In genomic region chr20:35437599-35437998, GRCh38 we compare ENCODE assay signal across 14 cellular contexts. TPM values are rescaled to one million over a fixed set of nuclear protein-coding genes. Genes with fewer than 3 reads are reported as not detected.
DNase-seq lines count a peak whose midpoint lies in the region; ATAC-seq and TF ChIP-seq lines count a peak whose summit lies in the region.
"Had no signal": no experiment of that assay in that cellular context is flagged by ENCODE, and none has a peak within 500 bp of the region (broad histone marks: within the 10 kb centered on the region; RNA-seq: fewer than 3 reads in every experiment).

No MANE protein-coding gene starts in this region.

- peaks cover 30% of the 10 kb centered on the region for H3K79me2 ChIP-seq in osteoblast (ENCODE audit: insufficient read depth, low read length)

- peak overlapping the region; percentile 78 for H2AFZ ChIP-seq in osteoblast (ENCODE audit: low read length)

- no peaks in the 10 kb centered on the region for H3K27me3 ChIP-seq in cardiac muscle cell
- H3K27me3 ChIP-seq in esophagus squamous epithelium, result peaks cover 0 to 5% (median 0%) of the 10 kb centered on the region in 4 donors
- no peaks in the 10 kb centered on the region for H3K27me3 ChIP-seq in osteoblast (ENCODE audit: insufficient read depth, low read length)
- H3K27me3 ChIP-seq in vagina, result no peaks in the 10 kb centered on the region

- 70% methylated on average over 6 of the region's 8 CpGs; no CpG with 5 or more reads in 1 of the 2 donors for WGBS in esophagus squamous epithelium, 2 donors

- TF ChIP-seq POLR2A in esophagus squamous epithelium (IDR thresholded peaks at IDR 0.05), result no peak
- TF ChIP-seq POLR2A in vagina (IDR thresholded peaks at IDR 0.05), result no peak

- H3K9me3 ChIP-seq in cardiac muscle cell (ENCODE audit: low read depth), result no peaks in the 10 kb centered on the region
- no peaks in the 10 kb centered on the region for H3K9me3 ChIP-seq in esophagus squamous epithelium
- H3K9me3 ChIP-seq in osteoblast (ENCODE audit: low read depth, low read length), result no peaks in the 10 kb centered on the region
- no peaks in the 10 kb centered on the region for H3K9me3 ChIP-seq in vagina

- TF ChIP-seq CTCF in cardiac muscle cell (IDR thresholded peaks at IDR 0.05; ENCODE audit: low read depth, low read length), result no peak
- TF ChIP-seq CTCF in esophagus squamous epithelium (IDR thresholded peaks at IDR 0.05), result no peak
- no peak for TF ChIP-seq CTCF in osteoblast (IDR thresholded peaks at IDR 0.05; ENCODE audit: extremely low read depth, low read depth, low read length)
- TF ChIP-seq CTCF in vagina (IDR thresholded peaks at IDR 0.05), result no peak

- peaks cover 13% of the 10 kb centered on the region for H3K4me1 ChIP-seq in cardiac muscle cell (ENCODE audit: low read depth)
- peaks cover 3 to 21% (median 9%) of the 10 kb centered on the region in 3 donors for H3K4me1 ChIP-seq in esophagus squamous epithelium
- peaks cover 45% of the 10 kb centered on the region for H3K4me1 ChIP-seq in osteoblast (ENCODE audit: insufficient read depth, low read length)
- H3K4me1 ChIP-seq in vagina, result peaks cover 24% of the 10 kb centered on the region

- H3K27ac ChIP-seq in cardiac muscle cell, result peak overlapping the region; percentile 42
- peak overlapping the region in 3 of 4 donors; percentile 12 to 61 (median 17) for H3K27ac ChIP-seq in esophagus squamous epithelium
- H3K27ac ChIP-seq in osteoblast (ENCODE audit: low read depth, low read length), result peak overlapping the region; percentile 73
- peak overlapping the region; percentile 63 for H3K27ac ChIP-seq in vagina

- ATAC-seq in left ventricle myocardium superior, result no peak
- ATAC-seq in GM18873 (IDR thresholded peaks at IDR 0.05; ENCODE audit: low FRiP score, unreplicated experiment), result no peak

- H3K4me2 ChIP-seq in osteoblast (ENCODE audit: insufficient read depth, low read length), result peak overlapping the region; percentile 84

- peaks cover 2% of the 10 kb centered on the region for H4K20me1 ChIP-seq in osteoblast (ENCODE audit: insufficient read depth, low read length)

- DNase-seq in cardiac muscle cell (ENCODE audit: low read depth in 1 of 2, low spot score in 1 of 2) (no peak), left ventricle myocardium superior (no peak), esophagus squamous epithelium (lab: John Stamatoyannopoulos, UW) (no peak), osteoblast (ENCODE audit: insufficient read length, low spot score, missing footprints) (no peak), vagina (ENCODE audit: extremely low spot score in 2 of 2) (no peak), NCI-H2107 treated with DMSO at 0.1 percent for 48 hours (lab: John Stamatoyannopoulos, UW; ENCODE audit: unreplicated experiment) (no peak), NCI-H510A (lab: John Stamatoyannopoulos, UW) (no peak)
- DNase-seq: cerebellar nuclear complex, NCI-H1105, NCI-H446, OCI-M1 had no signal

- no peaks in the 10 kb centered on the region for H3K36me3 ChIP-seq in cardiac muscle cell
- H3K36me3 ChIP-seq in esophagus squamous epithelium, result no peaks in the 10 kb centered on the region
- H3K36me3 ChIP-seq in osteoblast (ENCODE audit: insufficient read depth, low read length), result peaks cover 12% of the 10 kb centered on the region
- no peaks in the 10 kb centered on the region for H3K36me3 ChIP-seq in vagina

- intact Hi-C loops in left ventricle myocardium superior (cut with micrococcal nuclease), result no loop called here
- intact Hi-C loops in esophagus squamous epithelium (cut with DNase I), result loop anchor here (5.0 kb wide), 1 partner anchor 135 kb away; no protein-coding TSS in a partner anchor
- intact Hi-C loops in vagina (cut with DNase I), result no loop called here

- no peak overlapping the region for H3K4me3 ChIP-seq in cardiac muscle cell
- peak overlapping the region in 1 of 4 donors; percentile 38 for H3K4me3 ChIP-seq in esophagus squamous epithelium
- H3K4me3 ChIP-seq in osteoblast (ENCODE audit: insufficient read depth, low read length), result peak overlapping the region; percentile 73
- H3K4me3 ChIP-seq in vagina, result peak overlapping the region in 1 of 2 donors; percentile 24

RNA-seq across cellular contexts. Expression of gene GDF5, which starts 0.4 kb away (rescaled TPM):
- 0.78 and 1.0 TPM in 2 replicates for total RNA-seq in cardiac muscle cell
- 0.91 and 1.2 TPM in 2 replicates for polyA plus RNA-seq in cardiac muscle cell
- total RNA-seq in left ventricle myocardium superior, result 0.12 TPM
- under 1 TPM in 1 of 4 donors, not detected in 3; 0.38 TPM for total RNA-seq in esophagus squamous epithelium
- 37.6 and 48.9 TPM in 2 replicates for total RNA-seq in osteoblast
- 1.7 TPM for total RNA-seq in vagina
- total RNA-seq: activated CD8-positive, alpha-beta memory T cell treated with anti-CD3 and anti-CD28 coated beads for 36 hours had no signal
- polyA plus RNA-seq: IgD-negative memory B cell had no signal

RNA-seq across cellular contexts. Expression of gene CEP250, which starts 17.8 kb away (rescaled TPM):
- total RNA-seq in cardiac muscle cell, result 32.3 and 61.5 TPM in 2 replicates
- 39.1 and 49.1 TPM in 2 replicates for polyA plus RNA-seq in cardiac muscle cell
- total RNA-seq in left ventricle myocardium superior, result 17.7 TPM
- total RNA-seq in esophagus squamous epithelium, result 10 to 100 TPM; 10.6 to 22.7 (median 16.6) TPM
- 23.3 and 23.5 TPM in 2 replicates for total RNA-seq in osteoblast
- 10.1 TPM for total RNA-seq in vagina

RNA-seq across cellular contexts. Expression of gene UQCC1, which starts 25.8 kb away (rescaled TPM):
- 65.6 and 74.4 TPM in 2 replicates for total RNA-seq in cardiac muscle cell
- polyA plus RNA-seq in cardiac muscle cell, result 96.9 and 101 TPM in 2 replicates
- total RNA-seq in left ventricle myocardium superior, result 153 TPM
- total RNA-seq in esophagus squamous epithelium, result 10 to 100 TPM; 13.2 to 28.2 (median 23.0) TPM
- 15.2 and 20.3 TPM in 2 replicates for total RNA-seq in osteoblast
- 33.9 TPM for total RNA-seq in vagina

Comparison
In these comparisons a context has a peak if more than half of its experiments do, and no peak if none do; other contexts are left out.
1. H3K27ac ChIP-seq: peak in every context shown above with its lines; median percentile 73 in osteoblast; 63 in vagina; 42 in cardiac muscle cell; 17 in esophagus squamous epithelium.
2. RNA of gene GDF5, which starts 0.4 kb away (total RNA-seq): 37.6 to 48.9 TPM in osteoblast; 1.7 TPM in vagina (single experiment), 0.78 to 1.0 TPM in cardiac muscle cell, 0.12 TPM in left ventricle myocardium superior (single experiment) and 0.38 TPM in esophagus squamous epithelium; every median in the first group is over 10 times any median in the second.